Comparison of ENCODE assay signal across 23 cellular contexts in the genomic region with DNA sequence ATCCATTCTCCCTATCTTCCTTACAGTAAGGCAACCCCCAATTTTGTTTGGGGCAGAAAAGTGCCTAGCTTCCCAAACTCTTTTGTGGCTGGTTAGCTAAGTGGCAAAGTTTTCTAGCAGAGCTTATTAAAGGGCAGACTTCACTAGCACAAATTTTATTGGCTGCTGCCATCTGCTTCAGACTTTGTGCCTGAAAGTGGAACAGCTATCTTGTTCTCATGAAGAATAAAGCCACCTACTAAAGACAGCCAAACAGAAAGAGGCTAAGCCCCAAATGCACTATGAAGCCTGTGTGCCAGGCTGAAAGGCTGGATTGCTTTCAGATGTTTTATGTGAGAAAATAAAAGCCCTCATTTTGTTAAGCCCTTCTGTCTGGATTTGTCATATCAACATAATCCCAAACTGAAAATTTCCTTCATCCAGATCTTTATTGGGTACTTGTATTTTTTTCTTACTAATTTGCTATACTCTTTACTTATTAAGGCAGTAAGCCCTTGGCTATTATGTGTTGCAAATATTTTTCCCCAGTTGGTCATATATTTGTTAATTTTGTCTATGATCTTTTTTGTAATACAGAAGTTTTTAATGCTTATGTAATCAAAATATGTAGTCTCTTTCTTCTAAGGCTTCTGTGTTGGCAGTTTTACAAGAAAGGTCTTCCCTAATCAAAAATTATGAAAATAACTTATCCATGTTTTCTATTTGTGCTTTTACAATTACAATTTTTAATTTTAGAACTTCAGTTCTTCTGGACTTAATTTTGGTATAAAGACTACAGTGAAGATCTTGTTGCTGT.
DNase-seq lines count a peak whose midpoint lies in the region; ATAC-seq, FAIRE-seq and TF ChIP-seq lines count a peak whose summit lies in the region.
"Had no signal": no experiment of that assay in that cellular context is flagged by ENCODE, and none has a peak within 500 bp of the region (broad histone marks: within the 10 kb centered on the region; RNA-seq: fewer than 3 reads in every experiment).

No MANE protein-coding gene starts in this region.

- H4K12ac ChIP-seq in trophoblast cell (ENCODE audit: low read depth, low read length) = no peak overlapping the region

- no peaks in the 10 kb centered on the region for H3K79me1 ChIP-seq in trophoblast cell (ENCODE audit: low read length)

- no peak overlapping the region for H3K18ac ChIP-seq in trophoblast cell (ENCODE audit: low read length)

- no peak overlapping the region for H3K4me2 ChIP-seq in trophoblast cell (ENCODE audit: low read length)

- TF ChIP-seq CTCF in foreskin fibroblast (IDR thresholded peaks at IDR 0.05; ENCODE audit: low read depth, low read length) = no peak
- TF ChIP-seq CTCF in psoas muscle (IDR thresholded peaks at IDR 0.05) = no peak

- H3K4ac ChIP-seq in trophoblast cell (ENCODE audit: low read depth, low read length) = no peak overlapping the region

- H3K27ac ChIP-seq in trophoblast cell (ENCODE audit: low read depth, low read length) (no peak overlapping the region), psoas muscle (no peak overlapping the region)
- H3K27ac ChIP-seq: GM23248, HL-60, Peyer's patch, SJCRH30 had no signal

- H2BK120ac ChIP-seq in trophoblast cell (ENCODE audit: insufficient read depth, low read length, poor library complexity) = no peak overlapping the region

- no peak overlapping the region for H2AK5ac ChIP-seq in trophoblast cell (ENCODE audit: low read length)

- H2AFZ ChIP-seq in trophoblast cell (ENCODE audit: insufficient read depth, low read length, poor library complexity) = no peak overlapping the region
- H2AFZ ChIP-seq: GM23248 had no signal

- DNase-seq in NCI-H82 (lab: John Stamatoyannopoulos, UW) = peak; percentile 59
- DNase-seq in NCI-H82 treated with DMSO at 0.1 percent for 48 hours (lab: John Stamatoyannopoulos, UW; ENCODE audit: unreplicated experiment) = no peak
- DNase-seq in trophoblast cell = no peak
- DNase-seq in foreskin fibroblast = no peak
- DNase-seq in NAMALWA (ENCODE audit: low spot score) = no peak
- DNase-seq in psoas muscle = no peak
- DNase-seq: BE2C, DMS79, GM23248, H9, MV-4-11, NCI-H1417, NCI-H1694 treated with DMSO at 0.1 percent for 48 hours, NCI-H2081 treated with DMSO at 0.1 percent for 48 hours, NCI-H446 treated with DMSO at 0.1 percent for 48 hours, NCI-H526 treated with DMSO at 0.1 percent for 48 hours, Peyer's patch, SJCRH30, T-helper 1 cell had no signal

- H2BK12ac ChIP-seq in trophoblast cell (ENCODE audit: low read length) = no peak overlapping the region

- no peaks in the 10 kb centered on the region for H3K79me2 ChIP-seq in trophoblast cell (ENCODE audit: control insufficient read depth, insufficient read depth, low read length, poor library complexity)

- intact Hi-C loops in psoas muscle (cut with DNase I) = no loop called here

- no peak overlapping the region for H3K23ac ChIP-seq in trophoblast cell (ENCODE audit: low read length)

- H3K36me3 ChIP-seq in trophoblast cell (ENCODE audit: control insufficient read depth in 1 of 2, insufficient read depth in 2 of 2, low read length in 2 of 2) (no peaks in the 10 kb centered on the region), psoas muscle (ENCODE audit: insufficient read depth in 1 of 2, low read depth in 1 of 2) (no peaks in the 10 kb centered on the region)
- H3K36me3 ChIP-seq: BE2C, Peyer's patch, SJCRH30 had no signal

- no peaks in the 10 kb centered on the region for H3K4me1 ChIP-seq in trophoblast cell (ENCODE audit: control insufficient read depth in 1 of 2, insufficient read depth in 2 of 2, low read length in 2 of 2)
- H3K4me1 ChIP-seq in psoas muscle = no peaks in the 10 kb centered on the region
- H3K4me1 ChIP-seq: BE2C, Peyer's patch had no signal

- H3K4me3 ChIP-seq in trophoblast cell (ENCODE audit: low read depth, low read length) (no peak overlapping the region), foreskin fibroblast (ENCODE audit: low read depth in 1 of 2, low read length in 2 of 2) (no peak overlapping the region), psoas muscle (no peak overlapping the region)
- H3K4me3 ChIP-seq: GM23248, Peyer's patch, SJCRH30 had no signal

- H3K9me3 ChIP-seq in trophoblast cell (ENCODE audit: insufficient read depth, low read depth, low read length) = no peaks in the 10 kb centered on the region
- no peaks in the 10 kb centered on the region for H3K9me3 ChIP-seq in psoas muscle
- H3K9me3 ChIP-seq: BE2C, Peyer's patch, SJCRH30 had no signal

- no peak overlapping the region for H4K8ac ChIP-seq in trophoblast cell (ENCODE audit: low read depth, low read length)

- no peak for ATAC-seq in psoas muscle

- no peak overlapping the region for H3K14ac ChIP-seq in trophoblast cell (ENCODE audit: low read length)

- H2BK5ac ChIP-seq in trophoblast cell (ENCODE audit: low read depth, low read length, poor library complexity) = no peak overlapping the region

- peak overlapping the region; percentile 14 for H4K91ac ChIP-seq in trophoblast cell (ENCODE audit: low read depth, low read length)

- H3K9ac ChIP-seq in trophoblast cell (ENCODE audit: low read length) = no peak overlapping the region
- H3K9ac ChIP-seq: GM23248 had no signal

- H3K27me3 ChIP-seq in trophoblast cell (ENCODE audit: insufficient read depth, low read length) (no peaks in the 10 kb centered on the region), psoas muscle (ENCODE audit: insufficient read depth in 3 of 3, low read length in 2 of 3) (no peaks in the 10 kb centered on the region)
- H3K27me3 ChIP-seq: BE2C, Peyer's patch, SJCRH30 had no signal

- FAIRE-seq in endometrium (lab: Jason Lieb, UNC) = peak; percentile 33
- FAIRE-seq: D721Med, GM12891 had no signal
